12 cellular contexts compared by ENCODE assay signal in genomic region chr5:32290922-32291321, GRCh38. TPM values are rescaled to one million over a fixed set of nuclear protein-coding genes. Genes with fewer than 3 reads are reported as not detected.
DNase-seq lines count a peak whose midpoint lies in the region; ATAC-seq lines count a peak whose summit lies in the region.
"Had no signal": no experiment of that assay in that cellular context is flagged by ENCODE, and none has a peak within 500 bp of the region (broad histone marks: within the 10 kb centered on the region; RNA-seq: fewer than 3 reads in every experiment).

No MANE protein-coding gene starts in this region.

- H3K27ac Mint-ChIP-seq in immature natural killer cell: peak overlapping the region; percentile 7 to 74 (median 43)

- DNase-seq in immature natural killer cell (no peak), SW 1271 (lab: John Stamatoyannopoulos, UW) (no peak), iPS-NIHi7 (ENCODE audit: extremely low spot score) (no peak), NCI-H510A (lab: John Stamatoyannopoulos, UW) (no peak), NCI-H774 (lab: John Stamatoyannopoulos, UW) (no peak)
- DNase-seq: activated CD8-positive, alpha-beta memory T cell treated with anti-CD3 and anti-CD28 coated beads, Interleukin-2, amount 50 U/mL, for 4 hours; H7; NCI-H2029 treated with DMSO at 0.1 percent for 48 hours had no signal

- ATAC-seq in GM18517 (IDR thresholded peaks at IDR 0.05; ENCODE audit: unreplicated experiment) (peak; percentile 83), GM21576 (IDR thresholded peaks at IDR 0.05; ENCODE audit: unreplicated experiment) (peak; percentile 67), HG03354 (IDR thresholded peaks at IDR 0.05; ENCODE audit: poor library complexity, severe bottlenecking, unreplicated experiment) (peak; percentile 81)
- ATAC-seq: esophagus mucosa had no signal

- H3K9me3 Mint-ChIP-seq in immature natural killer cell: no peaks in the 10 kb centered on the region

- H3K4me1 Mint-ChIP-seq in immature natural killer cell: peaks cover 62 to 85% of the 10 kb centered on the region in 2 donors

- peaks cover 5 to 15% (median 13%) of the 10 kb centered on the region in 3 donors for H3K36me3 Mint-ChIP-seq in immature natural killer cell

- peaks cover 0 to 2% (median 0%) of the 10 kb centered on the region in 3 donors for H3K27me3 Mint-ChIP-seq in immature natural killer cell (ENCODE audit: low read depth in 3 of 3)

- H3K4me3 Mint-ChIP-seq in immature natural killer cell: peak overlapping the region in 1 of 5 donors; percentile 31

RNA-seq across cellular contexts. Expression of gene MTMR12, which starts 21.8 kb away (rescaled TPM):
- 10 to 100 TPM; 17.2 to 30.5 (median 20.3) TPM for polyA plus RNA-seq in immature natural killer cell
